In genomic region chr20:62949153-62949821, GRCh38 we compare ENCODE assay signal across 36 cellular contexts. TPM values are rescaled to one million over a fixed set of nuclear protein-coding genes. Genes with fewer than 3 reads are reported as not detected.
"Had no signal": no experiment of that assay in that cellular context is flagged by ENCODE, and none has a peak within 500 bp of the region (broad histone marks: within the 10 kb centered on the region; RNA-seq: fewer than 3 reads in every experiment).

No MANE protein-coding gene starts in this region.

- H3K27ac ChIP-seq: adrenal gland, body of pancreas, colonic mucosa, gastroesophageal sphincter, parathyroid adenoma, thoracic aorta had no signal

- FAIRE-seq: endothelial cell of umbilical vein, keratinocyte, urothelium cell line had no signal

- H3K9ac ChIP-seq: parathyroid adenoma had no signal

- H3K9me3 Mint-ChIP-seq: activated naive CD4-positive, alpha-beta T cell treated with anti-CD3 and anti-CD28 coated beads for 36 hours; activated T-helper 1 cell treated with anti-CD3 and anti-CD28 coated beads, Interleukin-12 subunit alpha, Interleukin-12 subunit beta, Interleukin-2, Interleukin-4 antibody, amounts not matched to agents 30 ng/mL and 10 ng/mL and 1 ng/mL, durations not matched to agents 14 hours and 24 hours and 36 hours; memory B cell; stimulated activated naive CD8-positive, alpha-beta T cell treated with anti-CD3 and anti-CD28 coated beads, Interleukin-15, Interleukin-2, amounts not matched to agents 100 ng/mL and 50 ng/mL, for 24 hours had no signal

- H3K9me3 ChIP-seq: adrenal gland, body of pancreas, colonic mucosa, gastroesophageal sphincter, thoracic aorta had no signal

- H3K27me3 ChIP-seq: adrenal gland, body of pancreas, colonic mucosa, gastroesophageal sphincter had no signal

- DNase-seq: activated CD4-positive, alpha-beta T cell treated with anti-CD3 and anti-CD28 coated beads for 1 hour; activated CD4-positive, alpha-beta T cell treated with anti-CD3 and anti-CD28 coated beads, Interleukin-2, amount 50 U/mL, for 1 hour; activated CD8-positive, alpha-beta T cell treated with anti-CD3 and anti-CD28 coated beads, Interleukin-2, amount 10 ng/mL, durations not matched to agents 7 days and 5 days; activated effector memory CD4-positive, alpha-beta T cell treated with anti-CD3 and anti-CD28 coated beads, Interleukin-2, amount 50 U/mL, for 16 hours; activated naive CD4-positive, alpha-beta T cell treated with anti-CD3 and anti-CD28 coated beads for 36 hours; activated naive CD8-positive, alpha-beta T cell treated with anti-CD3 and anti-CD28 coated beads for 36 hours; adrenal gland; aorta; body of pancreas; cerebellar nuclear complex; colonic mucosa; hippocampal formation; midbrain; naive thymus-derived CD4-positive, alpha-beta T cell; nucleus accumbens; right cardiac atrium; stimulated activated CD4-positive, alpha-beta T cell treated with anti-CD3 and anti-CD28 coated beads, Interleukin-12 subunit alpha, Interleukin-12 subunit beta, amount 100 ng/mL, for 4 hours; stimulated activated CD4-positive, alpha-beta T cell treated with anti-CD3 and anti-CD28 coated beads, Interleukin-4, amount 100 ng/mL, for 1 hour; T-helper 2 cell; trophoblast cell had no signal

- H3K27me3 Mint-ChIP-seq: activated naive CD8-positive, alpha-beta T cell treated with anti-CD3 and anti-CD28 coated beads for 36 hours; memory B cell; naive thymus-derived CD4-positive, alpha-beta T cell; stimulated activated naive CD8-positive, alpha-beta T cell treated with anti-CD3 and anti-CD28 coated beads, Interleukin-15, Interleukin-2, amounts not matched to agents 100 ng/mL and 50 ng/mL, for 24 hours had no signal

- ATAC-seq: activated CD8-positive, alpha-beta T cell treated with anti-CD3 and anti-CD28 coated beads, Interleukin-2, amount 10 ng/mL, durations not matched to agents 7 days and 5 days; body of pancreas; gastroesophageal sphincter; naive thymus-derived CD4-positive, alpha-beta T cell; right cardiac atrium had no signal

- H3K4me3 Mint-ChIP-seq: activated CD8-positive, alpha-beta T cell treated with anti-CD3 and anti-CD28 coated beads, Interleukin-2, amount 10 ng/mL, durations not matched to agents 7 days and 5 days; activated naive CD4-positive, alpha-beta T cell treated with anti-CD3 and anti-CD28 coated beads for 36 hours; activated naive CD8-positive, alpha-beta T cell treated with anti-CD3 and anti-CD28 coated beads for 36 hours; activated T-helper 1 cell treated with anti-CD3 and anti-CD28 coated beads, Interleukin-12 subunit alpha, Interleukin-12 subunit beta, Interleukin-2, Interleukin-4 antibody, amounts not matched to agents 30 ng/mL and 10 ng/mL and 1 ng/mL, durations not matched to agents 14 hours and 24 hours and 36 hours; memory B cell; stimulated activated naive CD8-positive, alpha-beta T cell treated with anti-CD3 and anti-CD28 coated beads, Interleukin-15, Interleukin-2, amounts not matched to agents 100 ng/mL and 50 ng/mL, for 24 hours had no signal

- H3K4me3 ChIP-seq: adrenal gland, body of pancreas, colonic mucosa, gastroesophageal sphincter, thoracic aorta had no signal

- H3K27ac Mint-ChIP-seq: activated CD8-positive, alpha-beta T cell treated with anti-CD3 and anti-CD28 coated beads, Interleukin-2, amount 10 ng/mL, durations not matched to agents 7 days and 5 days; activated naive CD4-positive, alpha-beta T cell treated with anti-CD3 and anti-CD28 coated beads for 36 hours; activated naive CD8-positive, alpha-beta T cell treated with anti-CD3 and anti-CD28 coated beads for 36 hours; activated T-helper 1 cell treated with anti-CD3 and anti-CD28 coated beads, Interleukin-12 subunit alpha, Interleukin-12 subunit beta, Interleukin-2, Interleukin-4 antibody, amounts not matched to agents 30 ng/mL and 10 ng/mL and 1 ng/mL, durations not matched to agents 14 hours and 24 hours and 36 hours; memory B cell; stimulated activated naive CD8-positive, alpha-beta T cell treated with anti-CD3 and anti-CD28 coated beads, Interleukin-15, Interleukin-2, amounts not matched to agents 100 ng/mL and 50 ng/mL, for 24 hours had no signal

- H2AFZ ChIP-seq: parathyroid adenoma had no signal

- H3K4me1 ChIP-seq: parathyroid adenoma had no signal

RNA-seq across cellular contexts. Expression of gene SLC17A9, which starts 3.2 kb away (rescaled TPM):
- total RNA-seq: skeletal muscle tissue had no signal
- polyA plus RNA-seq: keratinocyte, neural cell had no signal

RNA-seq across cellular contexts. Expression of gene BHLHE23, which starts 57.5 kb away (rescaled TPM):
- total RNA-seq: activated CD8-positive, alpha-beta T cell treated with anti-CD3 and anti-CD28 coated beads, Interleukin-2, amount 10 ng/mL, durations not matched to agents 7 days and 5 days; activated naive CD4-positive, alpha-beta T cell treated with anti-CD3 and anti-CD28 coated beads for 36 hours; activated naive CD8-positive, alpha-beta T cell treated with anti-CD3 and anti-CD28 coated beads for 36 hours; activated T-helper 1 cell treated with anti-CD3 and anti-CD28 coated beads, Interleukin-12 subunit alpha, Interleukin-12 subunit beta, Interleukin-2, Interleukin-4 antibody, amounts not matched to agents 30 ng/mL and 10 ng/mL and 1 ng/mL, durations not matched to agents 14 hours and 24 hours and 36 hours; adrenal gland; aorta; body of pancreas; colonic mucosa; endothelial cell of umbilical vein; fibroblast of lung; fibroblast of villous mesenchyme; gastroesophageal sphincter; naive thymus-derived CD4-positive, alpha-beta T cell; pulmonary artery endothelial cell; right cardiac atrium; skeletal muscle tissue; subcutaneous adipose tissue; thoracic aorta had no signal
- polyA plus RNA-seq: adrenal gland; aorta; endothelial cell of umbilical vein; esophagus; fibroblast of lung; keratinocyte; naive thymus-derived CD4-positive, alpha-beta T cell; neural cell; right cardiac atrium had no signal
